In genomic region chr3:142296507-142296906, GRCh38 we compare ENCODE assay signal across 15 cellular contexts.
A peak's percentile ranks its signal among the peaks of the same experiment; 100 is the strongest.
DNase-seq lines count a peak whose midpoint lies in the region; ATAC-seq and TF ChIP-seq lines count a peak whose summit lies in the region.
"Had no signal": no experiment of that assay in that cellular context is flagged by ENCODE, and none has a peak within 500 bp of the region (broad histone marks: within the 10 kb centered on the region; RNA-seq: fewer than 3 reads in every experiment).

No MANE protein-coding gene starts in this region.

- peak overlapping the region; percentile 41; the same call in 1 of the 2 replicates for H3K27ac ChIP-seq in OCI-LY3 (ENCODE audit: low read length)
- H3K27ac ChIP-seq: 22Rv1; A549; BLaER1 treated with 17β-estradiol and CSF1 and Interleukin-3, amounts not matched to agents 10 nM and 100 nM; C4-2B had no signal

- no peaks in the 10 kb centered on the region for H3K27me3 ChIP-seq in OCI-LY3 (ENCODE audit: low read depth, low read length)
- H3K27me3 ChIP-seq: BLaER1 treated with 17β-estradiol and CSF1 and Interleukin-3, amounts not matched to agents 10 nM and 100 nM had no signal

- DNase-seq in erythroblast (lab: John Stamatoyannopoulos, UW) (no peak), SIG-M5 treated with dmso at 0.1 percent for 504 hours (lab: John Stamatoyannopoulos, UW; ENCODE audit: unreplicated experiment) (no peak)
- DNase-seq: AML-193; CD4-positive, alpha-beta T cell; CD8-positive, alpha-beta T cell; DMS79 treated with DMSO at 0.1 percent for 48 hours; GF-D8 had no signal

- TF ChIP-seq POLR2A in erythroblast (IDR thresholded peaks at IDR 0.05; ENCODE audit: low read length): no peak

- H3K9me3 ChIP-seq in OCI-LY3 (ENCODE audit: insufficient read depth, low read length): no peaks in the 10 kb centered on the region
- H3K9me3 ChIP-seq: A549 had no signal

- H3K36me3 ChIP-seq in OCI-LY3 (replicated peaks; ENCODE audit: low read depth, low read length): peaks cover 3% of the 10 kb centered on the region

- H3K9ac ChIP-seq in OCI-LY3 (ENCODE audit: low read length): no peak overlapping the region
- H3K9ac ChIP-seq: BLaER1 treated with 17β-estradiol and CSF1 and Interleukin-3, amounts not matched to agents 10 nM and 100 nM had no signal

- no peak for TF ChIP-seq CTCF in OCI-LY3 (IDR thresholded peaks at IDR 0.05; ENCODE audit: low read depth, low read length)

- H3K4me1 ChIP-seq in OCI-LY3 (ENCODE audit: low read length): peaks cover 14% of the 10 kb centered on the region
- H3K4me1 ChIP-seq: A549; BLaER1 treated with 17β-estradiol and CSF1 and Interleukin-3, amounts not matched to agents 10 nM and 100 nM had no signal

- H3K4me2 ChIP-seq in OCI-LY3 (ENCODE audit: low read length): peak overlapping the region; percentile 28; the same call in 1 of the 2 replicates
- H3K4me2 ChIP-seq: A549; BLaER1 treated with 17β-estradiol and CSF1 and Interleukin-3, amounts not matched to agents 10 nM and 100 nM had no signal

- no peak overlapping the region for H2AFZ ChIP-seq in OCI-LY3 (ENCODE audit: low read depth, low read length)

- no peaks in the 10 kb centered on the region for H3K79me2 ChIP-seq in OCI-LY3 (ENCODE audit: low read length)

- no peak overlapping the region for H3K4me3 ChIP-seq in OCI-LY3 (ENCODE audit: low read length)
- H3K4me3 ChIP-seq: A549; BLaER1 treated with 17β-estradiol and CSF1 and Interleukin-3, amounts not matched to agents 10 nM and 100 nM had no signal

- ATAC-seq in GM18511 (IDR thresholded peaks at IDR 0.05; ENCODE audit: unreplicated experiment): peak; percentile 71
- ATAC-seq in HG02938 (IDR thresholded peaks at IDR 0.05; ENCODE audit: unreplicated experiment): peak; percentile 61
- ATAC-seq in HG03139 (IDR thresholded peaks at IDR 0.05; ENCODE audit: unreplicated experiment): no peak
- ATAC-seq: A549; CD8-positive, alpha-beta T cell had no signal

- no peaks in the 10 kb centered on the region for H4K20me1 ChIP-seq in OCI-LY3 (ENCODE audit: insufficient read depth, low read length)
- H4K20me1 ChIP-seq: BLaER1 treated with 17β-estradiol and CSF1 and Interleukin-3, amounts not matched to agents 10 nM and 100 nM had no signal
